In genomic region chr6:89970072-89970471, GRCh38 we compare ENCODE assay signal across 2 cellular contexts.
TF ChIP-seq lines count a peak whose summit lies in the region.

No MANE protein-coding gene starts in this region.

TF ChIP-seq in GM12878, 131 proteins besides CTCF, POLR2A, EP300 and RAD21 (continued from another document):
- no peak for TF ChIP-seq MEF2B (IDR thresholded peaks at IDR 0.05; ENCODE audit: partially characterized antibody, poor library complexity, severe bottlenecking)
- no peak for TF ChIP-seq HDAC2 (IDR thresholded peaks at IDR 0.05)
- no peak for TF ChIP-seq ZNF274 (IDR thresholded peaks at IDR 0.05; ENCODE audit: insufficient read depth, insufficient read length)
- TF ChIP-seq RUNX3 (IDR thresholded peaks at IDR 0.05; ENCODE audit: low read length): no peak

TF ChIP-seq in HepG2, 621 proteins besides CTCF, POLR2A, EP300 and RAD21 (continued from another document):
- TF ChIP-seq PBX3 (CRISPR knock-in tag; IDR thresholded peaks at IDR 0.05; ENCODE audit: borderline replicate concordance) (no peak), ZNF260 (CRISPR knock-in tag; IDR thresholded peaks at IDR 0.05; ENCODE audit: borderline replicate concordance, low read depth) (no peak), ZBTB49 (CRISPR knock-in tag; IDR thresholded peaks at IDR 0.05; ENCODE audit: borderline replicate concordance) (no peak), ZNF780A (CRISPR knock-in tag; IDR thresholded peaks at IDR 0.05) (no peak), MED1 (CRISPR knock-in tag; IDR thresholded peaks at IDR 0.05) (no peak), IRX3 (CRISPR knock-in tag; IDR thresholded peaks at IDR 0.05; ENCODE audit: borderline replicate concordance, low read depth) (no peak), HNRNPH1 (optimal IDR thresholded peaks at IDR 0.05; ENCODE audit: low read depth, low read length) (no peak), ZNF383 (CRISPR knock-in tag; IDR thresholded peaks at IDR 0.05; ENCODE audit: borderline replicate concordance) (no peak), E2F2 (CRISPR knock-in tag; IDR thresholded peaks at IDR 0.05; ENCODE audit: borderline replicate concordance) (no peak), MTF1 (CRISPR knock-in tag; IDR thresholded peaks at IDR 0.05) (no peak), PRMT3 (CRISPR knock-in tag; IDR thresholded peaks at IDR 0.05; ENCODE audit: borderline replicate concordance, low read depth) (no peak), KLF6 (CRISPR knock-in tag; IDR thresholded peaks at IDR 0.05) (no peak), ZNF318 (CRISPR knock-in tag; IDR thresholded peaks at IDR 0.05) (no peak), ZNF362 (CRISPR knock-in tag; IDR thresholded peaks at IDR 0.05; ENCODE audit: borderline replicate concordance) (no peak), SP1 (IDR thresholded peaks at IDR 0.05) (no peak), SP1 (CRISPR knock-in tag; IDR thresholded peaks at IDR 0.05) (no peak), REST (IDR thresholded peaks at IDR 0.05; ENCODE audit: borderline replicate concordance in 1 of 2, low read depth in 1 of 2, low read length in 2 of 2) (no peak)
